Comparison of ENCODE assay signal across 28 cellular contexts in the genomic region with DNA sequence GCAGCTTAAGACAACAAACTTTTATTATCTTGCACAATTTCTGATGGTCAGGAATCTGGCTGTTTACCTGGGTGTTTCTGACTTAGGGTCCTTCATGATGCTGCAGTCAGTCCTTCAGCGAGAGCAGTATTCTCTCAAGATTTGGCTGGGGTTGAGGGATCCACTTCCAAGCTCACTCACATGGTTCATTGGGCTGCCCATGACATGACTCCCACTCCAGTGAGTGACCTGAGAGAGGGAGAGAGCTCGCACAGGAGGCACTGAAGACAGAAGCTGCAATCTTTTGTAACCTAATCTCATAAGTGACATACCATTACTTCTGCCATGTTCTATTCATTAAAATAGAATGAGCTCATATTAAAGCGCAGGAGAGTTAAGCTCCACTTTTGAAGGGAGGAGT.
"Had no signal": no experiment of that assay in that cellular context is flagged by ENCODE, and none has a peak within 500 bp of the region (broad histone marks: within the 10 kb centered on the region; RNA-seq: fewer than 3 reads in every experiment).

No MANE protein-coding gene starts in this region.

- H3K27ac ChIP-seq: neural progenitor cell, ovary, parathyroid adenoma, psoas muscle, right lobe of liver, sigmoid colon, stomach, thoracic aorta, tibial artery, transverse colon, upper lobe of right lung, uterus had no signal

- H3K36me3 Mint-ChIP-seq: naive thymus-derived CD8-positive, alpha-beta T cell; natural killer cell treated with Interleukin-12 subunit alpha and Interleukin-12 subunit beta and Interleukin-15 and Interleukin-18, amount 100 ng/mL, for 72 hours; neural progenitor cell; stimulated activated effector memory CD8-positive, alpha-beta T cell treated with anti-CD3 and anti-CD28 coated beads, Interleukin-12 subunit alpha, Interleukin-12 subunit beta, amount 100 ng/mL, for 72 hours; stimulated activated naive B cell treated with anti-CD40 and anti-IgM and Interleukin-4, amounts not matched to agents 10 μg/mL and 1 μg/mL and 100 μg/mL, for 72 hours; type B pancreatic cell had no signal

- H3K9me3 Mint-ChIP-seq: natural killer cell treated with Interleukin-12 subunit alpha and Interleukin-12 subunit beta and Interleukin-15 and Interleukin-18, amount 100 ng/mL, for 72 hours; stimulated activated naive B cell treated with anti-CD40 and anti-IgM and Interleukin-4, amounts not matched to agents 10 μg/mL and 1 μg/mL and 100 μg/mL, for 72 hours; stimulated activated naive CD8-positive, alpha-beta T cell treated with anti-CD3 and anti-CD28 coated beads, Interleukin-15, Interleukin-2, amounts not matched to agents 100 ng/mL and 50 ng/mL, for 24 hours; type B pancreatic cell had no signal

- H3K4me2 ChIP-seq: neural progenitor cell had no signal

- H3K27me3 Mint-ChIP-seq: natural killer cell treated with Interleukin-12 subunit alpha and Interleukin-12 subunit beta and Interleukin-15 and Interleukin-18, amount 100 ng/mL, for 72 hours; stimulated activated naive B cell treated with anti-CD40 and anti-IgM and Interleukin-4, amounts not matched to agents 10 μg/mL and 1 μg/mL and 100 μg/mL, for 72 hours; stimulated activated naive CD8-positive, alpha-beta T cell treated with anti-CD3 and anti-CD28 coated beads, Interleukin-15, Interleukin-2, amounts not matched to agents 100 ng/mL and 50 ng/mL, for 24 hours; type B pancreatic cell had no signal

- H3K36me3 ChIP-seq: neural progenitor cell, ovary, right lobe of liver, sigmoid colon, stomach, thoracic aorta, tibial artery, transverse colon, upper lobe of right lung, uterus had no signal

- H3K4me3 ChIP-seq: neural progenitor cell, ovary, psoas muscle, right lobe of liver, sigmoid colon, stomach, thoracic aorta, tibial artery, transverse colon, upper lobe of right lung, uterus had no signal

- H2AFZ ChIP-seq: parathyroid adenoma had no signal

- DNase-seq: naive thymus-derived CD8-positive, alpha-beta T cell; occipital lobe; ovary; posterior cingulate gyrus; psoas muscle; right cardiac atrium; right lobe of liver; sigmoid colon; small intestine; stimulated activated CD4-positive, alpha-beta T cell treated with anti-CD3 and anti-CD28 coated beads, Interleukin-15, amount 100 ng/mL, for 24 hours; stimulated activated CD4-positive, alpha-beta T cell treated with anti-CD3 and anti-CD28 coated beads, Interleukin-2, amount 100 ng/mL, for 24 hours; stimulated activated CD4-positive, alpha-beta T cell treated with anti-CD3 and anti-CD28 coated beads, Interleukin-2, amount 100 ng/mL, for 48 hours; stimulated activated CD4-positive, alpha-beta T cell treated with anti-CD3 and anti-CD28 coated beads, Interleukin-4, amount 100 ng/mL, for 24 hours; stimulated activated naive B cell treated with anti-CD40 and anti-IgM and Interleukin-4, amounts not matched to agents 10 μg/mL and 1 μg/mL and 100 μg/mL, for 72 hours; stimulated activated naive CD4-positive, alpha-beta T cell treated with Interleukin-2 at 50 U/mL for 16 hours; stomach; tibial artery; transverse colon; upper lobe of right lung; uterus had no signal

- ATAC-seq: naive thymus-derived CD8-positive, alpha-beta T cell; natural killer cell treated with Interleukin-12 subunit alpha and Interleukin-12 subunit beta and Interleukin-15 and Interleukin-18, amount 100 ng/mL, for 72 hours; psoas muscle; right cardiac atrium; right lobe of liver; stimulated activated effector memory CD8-positive, alpha-beta T cell treated with anti-CD3 and anti-CD28 coated beads, Interleukin-12 subunit alpha, Interleukin-12 subunit beta, amount 100 ng/mL, for 72 hours; stimulated activated naive B cell treated with anti-CD40 and anti-IgM and Interleukin-4, amounts not matched to agents 10 μg/mL and 1 μg/mL and 100 μg/mL, for 72 hours; upper lobe of right lung had no signal

- H3K9ac ChIP-seq: neural progenitor cell, parathyroid adenoma had no signal

- H3K4me1 Mint-ChIP-seq: naive thymus-derived CD8-positive, alpha-beta T cell; stimulated activated effector memory CD8-positive, alpha-beta T cell treated with anti-CD3 and anti-CD28 coated beads, Interleukin-12 subunit alpha, Interleukin-12 subunit beta, amount 100 ng/mL, for 72 hours had no signal

- H3K27me3 ChIP-seq: neural progenitor cell, ovary, right lobe of liver, sigmoid colon, stomach, tibial artery, transverse colon, upper lobe of right lung, uterus had no signal

- H3K9me3 ChIP-seq: ovary, psoas muscle, right lobe of liver, sigmoid colon, stomach, thoracic aorta, tibial artery, transverse colon, upper lobe of right lung, uterus had no signal

- H3K4me1 ChIP-seq: neural progenitor cell, parathyroid adenoma, psoas muscle, right lobe of liver, sigmoid colon, stomach, tibial artery, transverse colon, upper lobe of right lung, uterus had no signal

- H3K79me2 ChIP-seq: parathyroid adenoma had no signal

- H3K4me3 Mint-ChIP-seq: naive thymus-derived CD8-positive, alpha-beta T cell; natural killer cell treated with Interleukin-12 subunit alpha and Interleukin-12 subunit beta and Interleukin-15 and Interleukin-18, amount 100 ng/mL, for 72 hours; neural progenitor cell; stimulated activated effector memory CD8-positive, alpha-beta T cell treated with anti-CD3 and anti-CD28 coated beads, Interleukin-12 subunit alpha, Interleukin-12 subunit beta, amount 100 ng/mL, for 72 hours; stimulated activated naive B cell treated with anti-CD40 and anti-IgM and Interleukin-4, amounts not matched to agents 10 μg/mL and 1 μg/mL and 100 μg/mL, for 72 hours; stimulated activated naive CD8-positive, alpha-beta T cell treated with anti-CD3 and anti-CD28 coated beads, Interleukin-15, Interleukin-2, amounts not matched to agents 100 ng/mL and 50 ng/mL, for 24 hours; type B pancreatic cell had no signal

- H3K27ac Mint-ChIP-seq: naive thymus-derived CD8-positive, alpha-beta T cell; natural killer cell treated with Interleukin-12 subunit alpha and Interleukin-12 subunit beta and Interleukin-15 and Interleukin-18, amount 100 ng/mL, for 72 hours; neural progenitor cell; progenitor cell of endocrine pancreas; stimulated activated effector memory CD8-positive, alpha-beta T cell treated with anti-CD3 and anti-CD28 coated beads, Interleukin-12 subunit alpha, Interleukin-12 subunit beta, amount 100 ng/mL, for 72 hours; stimulated activated naive B cell treated with anti-CD40 and anti-IgM and Interleukin-4, amounts not matched to agents 10 μg/mL and 1 μg/mL and 100 μg/mL, for 72 hours; stimulated activated naive CD8-positive, alpha-beta T cell treated with anti-CD3 and anti-CD28 coated beads, Interleukin-15, Interleukin-2, amounts not matched to agents 100 ng/mL and 50 ng/mL, for 24 hours; type B pancreatic cell had no signal
